10 cellular contexts compared by ENCODE assay signal in genomic region chr2:47225061-47225783, GRCh38. TPM values are rescaled to one million over a fixed set of nuclear protein-coding genes. Genes with fewer than 3 reads are reported as not detected.
DNase-seq lines count a peak whose midpoint lies in the region; ATAC-seq and TF ChIP-seq lines count a peak whose summit lies in the region.
"Had no signal": no experiment of that assay in that cellular context is flagged by ENCODE, and none has a peak within 500 bp of the region (broad histone marks: within the 10 kb centered on the region; RNA-seq: fewer than 3 reads in every experiment).

No MANE protein-coding gene starts in this region.

- no peaks in the 10 kb centered on the region for H3K36me3 ChIP-seq in aorta (ENCODE audit: control insufficient read depth in 1 of 2, insufficient read depth in 2 of 2, low read length in 1 of 2)

- no peak overlapping the region for H3K4me3 Mint-ChIP-seq in WTC11
- H3K4me3 Mint-ChIP-seq in activated CD4-positive, alpha-beta memory T cell treated with anti-CD3 and anti-CD28 coated beads for 36 hours, result no peak overlapping the region

- 43% methylated on average over 8 of the region's 8 CpGs for WGBS in aorta, 2 donors

- H3K4me3 ChIP-seq in aorta (ENCODE audit: low read length in 2 of 2), result no peak overlapping the region

- DNase-seq in DMS79 treated with DMSO at 0.1 percent for 48 hours (lab: John Stamatoyannopoulos, UW), result peak; percentile 70
- no peak for DNase-seq in DMS79 (lab: John Stamatoyannopoulos, UW)
- DNase-seq in WTC11 (ENCODE audit: low spot score), result no peak
- DNase-seq in islet precursor cell, result peak; percentile 97
- DNase-seq in aorta, result peak; percentile 84
- no peak for DNase-seq in activated CD4-positive, alpha-beta memory T cell treated with anti-CD3 and anti-CD28 coated beads for 36 hours
- no peak for DNase-seq in cerebellar cortex (ENCODE audit: low spot score)

- POLR2A ChIA-PET in WTC11 (lab: Charles Lee), result no interaction called here
- POLR2A ChIA-PET in activated CD4-positive, alpha-beta memory T cell treated with anti-CD3 and anti-CD28 coated beads for 36 hours (lab: Charles Lee), result no interaction called here

- peak overlapping the region in 1 of 2 donors; percentile 21 for H3K27ac ChIP-seq in aorta (ENCODE audit: low read depth in 1 of 2, low read length in 2 of 2)
- H3K27ac ChIP-seq: 22Rv1, HL-60 had no signal

- ATAC-seq in WTC11 (no peak; the same call in 1 of the 2 replicates), aorta (ENCODE audit: low FRiP score) (peak; percentile 75), HG03045 (IDR thresholded peaks at IDR 0.05; ENCODE audit: unreplicated experiment) (no peak)

- intact Hi-C loops in aorta (cut with DNase I), result no loop called here
- intact Hi-C loops in activated CD4-positive, alpha-beta memory T cell treated with anti-CD3 and anti-CD28 coated beads for 36 hours (cut with micrococcal nuclease), result no loop called here

- no peaks in the 10 kb centered on the region for H3K27me3 ChIP-seq in aorta (ENCODE audit: control insufficient read depth in 1 of 2, insufficient read depth in 2 of 2, low read length in 1 of 2)

- peaks cover 8% of the 10 kb centered on the region for H3K4me1 Mint-ChIP-seq in WTC11
- H3K4me1 Mint-ChIP-seq in activated CD4-positive, alpha-beta memory T cell treated with anti-CD3 and anti-CD28 coated beads for 36 hours (ENCODE audit: low read depth), result no peaks in the 10 kb centered on the region

- no peaks in the 10 kb centered on the region for H3K4me1 ChIP-seq in aorta (ENCODE audit: control insufficient read depth in 1 of 2, insufficient read depth in 2 of 2, low read length in 2 of 2)

- H3K36me3 Mint-ChIP-seq in WTC11, result no peaks in the 10 kb centered on the region
- H3K36me3 Mint-ChIP-seq in activated CD4-positive, alpha-beta memory T cell treated with anti-CD3 and anti-CD28 coated beads for 36 hours, result no peaks in the 10 kb centered on the region

- H3K27ac Mint-ChIP-seq in WTC11, result no peak overlapping the region
- H3K27ac Mint-ChIP-seq in activated CD4-positive, alpha-beta memory T cell treated with anti-CD3 and anti-CD28 coated beads for 36 hours, result no peak overlapping the region

- H3K27me3 Mint-ChIP-seq in WTC11 (ENCODE audit: low read depth), result no peaks in the 10 kb centered on the region
- H3K27me3 Mint-ChIP-seq in activated CD4-positive, alpha-beta memory T cell treated with anti-CD3 and anti-CD28 coated beads for 36 hours, result no peaks in the 10 kb centered on the region

- no peaks in the 10 kb centered on the region for H3K9me3 Mint-ChIP-seq in WTC11
- no peaks in the 10 kb centered on the region for H3K9me3 Mint-ChIP-seq in activated CD4-positive, alpha-beta memory T cell treated with anti-CD3 and anti-CD28 coated beads for 36 hours

- TF ChIP-seq CTCF in WTC11 (IDR thresholded peaks at IDR 0.05), result no peak

- H3K9me3 ChIP-seq in aorta (ENCODE audit: control insufficient read depth, low read length), result no peaks in the 10 kb centered on the region

- CTCF ChIA-PET in WTC11 (lab: Charles Lee), result no interaction called here
- CTCF ChIA-PET in activated CD4-positive, alpha-beta memory T cell treated with anti-CD3 and anti-CD28 coated beads for 36 hours (lab: Charles Lee), result no interaction called here

TF ChIP-seq in WTC11, 78 proteins besides CTCF, POLR2A, EP300 and RAD21:
- TF ChIP-seq GABPB1 (CRISPR knock-in tag; IDR thresholded peaks at IDR 0.05) (peak; percentile 98), ZNF121 (CRISPR knock-in tag; IDR thresholded peaks at IDR 0.05) (no peak)

RNA-seq across cellular contexts. Expression of gene CALM2, which starts 48.9 kb away (rescaled TPM):
- total RNA-seq in WTC11 (2021) (378 to 418 TPM (median 391 TPM) in 3 replicates), aorta (100 to 1,000 TPM; 410 to 557 TPM)
- polyA plus RNA-seq in aorta, result 1,000 to 10,000 TPM in 1 of 2 donors, 100 to 1,000 TPM in 1; 568 to 1,082 TPM
- 100 to 1,000 TPM; 479 TPM for total RNA-seq in activated CD4-positive, alpha-beta memory T cell treated with anti-CD3 and anti-CD28 coated beads for 36 hours

Comparison
In these comparisons a context has a peak if more than half of its experiments do, and no peak if none do; other contexts are left out.
1. DNase-seq: peak in DMS79 treated with DMSO at 0.1 percent for 48 hours (single experiment), islet precursor cell (single experiment) and aorta (2 of 2); none in DMS79 (single experiment), WTC11 (single experiment), activated CD4-positive, alpha-beta memory T cell treated with anti-CD3 and anti-CD28 coated beads for 36 hours (single experiment) and cerebellar cortex (single experiment).